ENCODE assay signal across 27 cellular contexts in genomic region chr13:35741657-35742056, GRCh38.
"Had no signal": no experiment of that assay in that cellular context is flagged by ENCODE, and none has a peak within 500 bp of the region (broad histone marks: within the 10 kb centered on the region; RNA-seq: fewer than 3 reads in every experiment).

No MANE protein-coding gene starts in this region.

- H3K9me3 ChIP-seq: lower lobe of right lung, pancreas, prostate gland, stomach, testis, thyroid gland, transverse colon, upper lobe of left lung, vagina had no signal

- H3K36me3 ChIP-seq: left lung, lower lobe of right lung, pancreas, prostate gland, stomach, thyroid gland, transverse colon, upper lobe of left lung, vagina had no signal

- ATAC-seq: left colon; left lung; lower lobe of right lung; naive thymus-derived CD8-positive, alpha-beta T cell; pancreas; right cardiac atrium; sciatic nerve; stimulated activated naive B cell treated with anti-CD40 and anti-IgM and Interleukin-4, amounts not matched to agents 10 μg/mL and 1 μg/mL and 100 μg/mL, for 72 hours; stimulated activated naive CD8-positive, alpha-beta T cell treated with anti-CD3 and anti-CD28 coated beads, Interleukin-15, Interleukin-2, amounts not matched to agents 100 U/mL and 50 U/mL, for 24 hours had no signal

- H3K27me3 ChIP-seq: left lung, pancreas, stomach, testis, thyroid gland, transverse colon, upper lobe of left lung, vagina had no signal

- H3K27ac ChIP-seq: left lung, lower lobe of right lung, pancreas, prostate gland, skin epidermis, stomach, testis, thyroid gland, transverse colon, upper lobe of left lung, vagina had no signal

- H3K4me3 ChIP-seq: left lung, lower lobe of right lung, pancreas, prostate gland, skin epidermis, stomach, testis, thyroid gland, transverse colon, upper lobe of left lung, vagina had no signal

- DNase-seq: hippocampal formation; left colon; left lung; lower lobe of right lung; mammary epithelial cell; mesenchymal stem cell; naive thymus-derived CD8-positive, alpha-beta T cell; nucleus accumbens; pancreas; posterior cingulate gyrus; retina; right cardiac atrium; stimulated activated CD4-positive, alpha-beta T cell treated with anti-CD3 and anti-CD28 coated beads, Interleukin-12 subunit alpha, Interleukin-12 subunit beta, amount 100 ng/mL, for 4 hours; stimulated activated CD4-positive, alpha-beta T cell treated with anti-CD3 and anti-CD28 coated beads, Interleukin-15, amount 100 ng/mL, for 24 hours; stimulated activated CD4-positive, alpha-beta T cell treated with anti-CD3 and anti-CD28 coated beads, Interleukin-2, amount 100 ng/mL, for 24 hours; stimulated activated CD4-positive, alpha-beta T cell treated with anti-CD3 and anti-CD28 coated beads, Interleukin-4, amount 100 ng/mL, for 1 hour; stimulated activated naive B cell treated with anti-CD40 and anti-IgM and Interleukin-4, amounts not matched to agents 10 μg/mL and 1 μg/mL and 100 μg/mL, for 72 hours; stimulated activated naive CD8-positive, alpha-beta T cell treated with anti-CD3 and anti-CD28 coated beads, Interleukin-15, Interleukin-2, amounts not matched to agents 100 U/mL and 50 U/mL, for 24 hours; stomach; testis; thyroid gland; transverse colon; upper lobe of left lung had no signal

- H3K4me1 ChIP-seq: left lung, lower lobe of right lung, pancreas, prostate gland, testis, thyroid gland, transverse colon, upper lobe of left lung, vagina had no signal
